Comparison of ENCODE assay signal across 7 cellular contexts in genomic region chr12:52879394-52880351, GRCh38. TPM values are rescaled to one million over a fixed set of nuclear protein-coding genes. Genes with fewer than 3 reads are reported as not detected.
DNase-seq lines count a peak whose midpoint lies in the region; ATAC-seq and TF ChIP-seq lines count a peak whose summit lies in the region.

No MANE protein-coding gene starts in this region.

- H3K4me1 ChIP-seq in SJSA1 (replicated peaks) (peaks cover 21% of the 10 kb centered on the region), foreskin keratinocyte (peaks cover 41% of the 10 kb centered on the region)

- no peaks in the 10 kb centered on the region; the same call in 1 of the 2 replicates for H3K9me3 ChIP-seq in SJSA1 (replicated peaks)

- TF ChIP-seq CTCF in foreskin keratinocyte (conservative IDR thresholded peaks at IDR 0.05): peak; percentile 98

- peak overlapping the region; percentile 5; the same call in 1 of the 2 replicates for H3K4me3 ChIP-seq in SJSA1

- H3K36me3 ChIP-seq in SJSA1: no peaks in the 10 kb centered on the region

- peak; percentile 77 for DNase-seq in NAMALWA (ENCODE audit: low spot score)
- peak; percentile 79 to 90 for DNase-seq in SJSA1 (ENCODE audit: low read depth in 1 of 2, low spot score in 2 of 2)
- peak; percentile 27 to 77 (median 60) for DNase-seq in activated naive CD4-positive, alpha-beta T cell (lab: John Stamatoyannopoulos, UW)
- peak in 1 of 2 donors; percentile 72 for DNase-seq in foreskin keratinocyte
- DNase-seq in nucleus accumbens (lab: John Stamatoyannopoulos, UW): peak in 51 of 56 donors; percentile 20 to 88 (median 61)
- peak; percentile 95 for DNase-seq in superior temporal gyrus (ENCODE audit: extremely low spot score)

- H3K27me3 ChIP-seq in SJSA1 (replicated peaks) (no peaks in the 10 kb centered on the region), foreskin keratinocyte (no peaks in the 10 kb centered on the region)

- ATAC-seq in GM18868 (IDR thresholded peaks at IDR 0.05; ENCODE audit: unreplicated experiment) (peak; percentile 51), foreskin keratinocyte (peak; percentile 66)

- H3K27ac ChIP-seq in SJSA1: no peak overlapping the region; the same call in 1 of the 2 replicates
- H3K27ac ChIP-seq in foreskin keratinocyte: peak overlapping the region; percentile 62

RNA-seq across cellular contexts. Expression of gene KRT8, which starts 25.2 kb away (rescaled TPM):
- total RNA-seq in SJSA1 (2014; rRNA removed; shearing (Covaris generic)): 2.8 and 7.0 TPM in 2 replicates
- 445 and 504 TPM in 2 replicates for total RNA-seq in foreskin keratinocyte
- 626 and 720 TPM in 2 replicates for polyA plus RNA-seq in foreskin keratinocyte

RNA-seq across cellular contexts. Expression of gene KRT78, which starts 30.9 kb away (rescaled TPM):
- total RNA-seq in SJSA1 (2014; rRNA removed; shearing (Covaris generic)): 0.21 TPM in 1 of 2 replicates, not detected in the other
- total RNA-seq in foreskin keratinocyte: 0.32 and 0.58 TPM in 2 replicates
- polyA plus RNA-seq in foreskin keratinocyte: 0.10 and 0.17 TPM in 2 replicates

RNA-seq across cellular contexts. Expression of gene KRT79, which starts 45.6 kb away (rescaled TPM):
- total RNA-seq in SJSA1 (2014; rRNA removed; shearing (Covaris generic)): 0.08 and 1.1 TPM in 2 replicates
- not detected in 2 replicates for total RNA-seq in foreskin keratinocyte
- not detected in 2 replicates for polyA plus RNA-seq in foreskin keratinocyte

Comparison
In these comparisons a context has a peak if more than half of its experiments do, and no peak if none do; other contexts are left out.
1. RNA of gene KRT8, which starts 25.2 kb away (total RNA-seq): 445 to 504 TPM in foreskin keratinocyte; 2.8 to 7.0 TPM in SJSA1; every median in the first group is over 10 times any median in the second.